Comparison of ENCODE assay signal across 1 cellular context in genomic region chr21:39313457-39314154, GRCh38.
TF ChIP-seq lines count a peak whose summit lies in the region.

BRWD1 (minus strand) TSS chr21:39313632; CDS start chr21:39313491, 141 bp downstream.

TF ChIP-seq in K562, 482 proteins besides CTCF, POLR2A, EP300 and RAD21 (continued from another document and continues in another):
- peak; percentile 81 for TF ChIP-seq ARID4B (CRISPR knock-in tag; IDR thresholded peaks at IDR 0.05)
- TF ChIP-seq ZNF224 (CRISPR knock-in tag; IDR thresholded peaks at IDR 0.05) = 0 out of 2 replicates have a peak, but pooled peaks have one; percentile 21
- peak; percentile 66; the same call in 1 of the 2 replicates for TF ChIP-seq ZSCAN32 (CRISPR knock-in tag; IDR thresholded peaks at IDR 0.05)
- peak; percentile 21; the same call in 1 of the 2 replicates for TF ChIP-seq TCF3 (CRISPR knock-in tag; IDR thresholded peaks at IDR 0.05)
- TF ChIP-seq ARHGAP35 (IDR thresholded peaks at IDR 0.05; ENCODE audit: partially characterized antibody) = no peak
- no peak for TF ChIP-seq IRF9 (tag; IDR thresholded peaks at IDR 0.05)
- no peak for TF ChIP-seq E4F1 (CRISPR knock-in tag; IDR thresholded peaks at IDR 0.05; ENCODE audit: borderline replicate concordance)
- no peak for TF ChIP-seq RFX1 (IDR thresholded peaks at IDR 0.05)
- no peak for TF ChIP-seq RBM14 (IDR thresholded peaks at IDR 0.05; ENCODE audit: borderline replicate concordance, insufficient read depth, low read depth, low read length)
- TF ChIP-seq ETV6 (IDR thresholded peaks at IDR 0.05; ENCODE audit: borderline replicate concordance in 1 of 2, low read depth in 2 of 2, low read length in 1 of 2) = peak in 1 of 2 experiments; percentile 69; a peak in 2 of 4 replicates
- TF ChIP-seq ETV6 (CRISPR knock-in tag; IDR thresholded peaks at IDR 0.05; ENCODE audit: borderline replicate concordance) = peak; percentile 72; the same call in 1 of the 2 replicates
- 0 out of 2 replicates have a peak, but pooled peaks have one; percentile 20 for TF ChIP-seq MYNN (IDR thresholded peaks at IDR 0.05)
- TF ChIP-seq MYNN (CRISPR knock-in tag; IDR thresholded peaks at IDR 0.05) = no peak
- TF ChIP-seq MTA2 (IDR thresholded peaks at IDR 0.05; ENCODE audit: low read depth) = no peak
- TF ChIP-seq SRF (CRISPR knock-in tag; IDR thresholded peaks at IDR 0.05) = peak; percentile 48 to 61; a peak in 2 of 4 replicates
- TF ChIP-seq NR2C1 (IDR thresholded peaks at IDR 0.05) = no peak; the same call in 1 of the 2 replicates
- peak; percentile 66; the same call in 1 of the 2 replicates for TF ChIP-seq NR2C1 (tag; IDR thresholded peaks at IDR 0.05)
- peak; percentile 83 for TF ChIP-seq DIDO1 (tag; IDR thresholded peaks at IDR 0.05; ENCODE audit: low read depth)
- peak; percentile 88 for TF ChIP-seq HDAC3 (IDR thresholded peaks at IDR 0.05; ENCODE audit: borderline replicate concordance, partially characterized antibody)
- peak; percentile 42; the same call in 1 of the 2 replicates for TF ChIP-seq ZNF263 (CRISPR knock-in tag; IDR thresholded peaks at IDR 0.05; ENCODE audit: borderline replicate concordance)
- TF ChIP-seq E2F3 (CRISPR knock-in tag; IDR thresholded peaks at IDR 0.05) = peak; percentile 91; the same call in 1 of the 2 replicates
- TF ChIP-seq JUN (IDR thresholded peaks at IDR 0.05; ENCODE audit: borderline replicate concordance, low read depth, low read length) = peak; percentile 19; the same call in 1 of the 2 replicates
- TF ChIP-seq JUN (CRISPR knock-in tag; IDR thresholded peaks at IDR 0.05; ENCODE audit: borderline replicate concordance) = peak; percentile 51; the same call in 1 of the 2 replicates
- no peak; a peak in 1 of 4 replicates for TF ChIP-seq NRF1 (conservative IDR thresholded peaks at IDR 0.05 in 1 of 2, IDR thresholded peaks at IDR 0.05 in 1 of 2)
- no peak for TF ChIP-seq KHSRP (IDR thresholded peaks at IDR 0.05)
- no peak for TF ChIP-seq SREBF2 (CRISPR knock-in tag; IDR thresholded peaks at IDR 0.05)
- TF ChIP-seq NKRF (IDR thresholded peaks at IDR 0.05; ENCODE audit: borderline replicate concordance) = peak; percentile 77
- peak; percentile 42; the same call in 1 of the 2 replicates for TF ChIP-seq KDM2B (CRISPR knock-in tag; IDR thresholded peaks at IDR 0.05)
- no peak for TF ChIP-seq SLC30A9 (CRISPR knock-in tag; IDR thresholded peaks at IDR 0.05)
- no peak for TF ChIP-seq NFYB (IDR thresholded peaks at IDR 0.05; ENCODE audit: extremely low read depth, insufficient read length)
- TF ChIP-seq ZFP1 (CRISPR knock-in tag; IDR thresholded peaks at IDR 0.05) = 0 out of 2 replicates have a peak, but pooled peaks have one; percentile 52
- TF ChIP-seq ZMIZ1 (IDR thresholded peaks at IDR 0.05; ENCODE audit: low read depth in 2 of 2, low read length in 2 of 2) = peak in 1 of 2 experiments; percentile 18; a peak in 1 of 4 replicates
- TF ChIP-seq ZNF134 (CRISPR knock-in tag; conservative IDR thresholded peaks at IDR 0.05) = peak; percentile 32; the same call in 1 of the 2 replicates
- peak; percentile 91 for TF ChIP-seq TAF1 (IDR thresholded peaks at IDR 0.05; ENCODE audit: control insufficient read depth, extremely low read depth, insufficient read depth, low read length, severe bottlenecking)
- TF ChIP-seq ZNF146 (CRISPR knock-in tag; IDR thresholded peaks at IDR 0.05; ENCODE audit: unreplicated experiment) = no peak
- TF ChIP-seq BRD4 (IDR thresholded peaks at IDR 0.05) = peak; percentile 100
- peak; percentile 83; the same call in 1 of the 2 replicates for TF ChIP-seq HOMEZ (CRISPR knock-in tag; IDR thresholded peaks at IDR 0.05)
- TF ChIP-seq CHD1 (IDR thresholded peaks at IDR 0.05; ENCODE audit: low read length) = no peak
- peak; percentile 63 for TF ChIP-seq TFE3 (CRISPR knock-in tag; IDR thresholded peaks at IDR 0.05)
- TF ChIP-seq BRF1 (IDR thresholded peaks at IDR 0.05; ENCODE audit: borderline replicate concordance, extremely low read depth, insufficient read length) = no peak
- 0 out of 2 replicates have a peak, but pooled peaks have one; percentile 35 for TF ChIP-seq SMARCE1 (IDR thresholded peaks at IDR 0.05)
- peak; percentile 69 for TF ChIP-seq GTF2F1 (IDR thresholded peaks at IDR 0.05; ENCODE audit: low read depth, low read length)
- TF ChIP-seq HNRNPK (IDR thresholded peaks at IDR 0.05; ENCODE audit: low read depth, low read length, poor library complexity, severe bottlenecking) = no peak
- no peak for TF ChIP-seq ESRRB (CRISPR knock-in tag; IDR thresholded peaks at IDR 0.05; ENCODE audit: borderline replicate concordance)
- no peak for TF ChIP-seq TSC22D4 (tag; IDR thresholded peaks at IDR 0.05)
- TF ChIP-seq PYGO2 (tag; IDR thresholded peaks at IDR 0.05) = no peak
- no peak for TF ChIP-seq ELK3 (CRISPR knock-in tag; IDR thresholded peaks at IDR 0.05)
- 0 out of 2 replicates have a peak, but pooled peaks have one; percentile 63 for TF ChIP-seq PTBP1 (IDR thresholded peaks at IDR 0.05; ENCODE audit: low read depth, low read length)
